8 cellular contexts compared by ENCODE assay signal in genomic region chr3:42247576-42248027, GRCh38. TPM values are rescaled to one million over a fixed set of nuclear protein-coding genes. Genes with fewer than 3 reads are reported as not detected.
DNase-seq lines count a peak whose midpoint lies in the region; ATAC-seq and TF ChIP-seq lines count a peak whose summit lies in the region.

No MANE protein-coding gene starts in this region.

- H3K4me3 ChIP-seq in AG10803 (ENCODE audit: low read length) (no peak overlapping the region), heart left ventricle (no peak overlapping the region), sigmoid colon (no peak overlapping the region)

- H3K4me3 Mint-ChIP-seq in activated naive CD4-positive, alpha-beta T cell treated with anti-CD3 and anti-CD28 coated beads, Interleukin-2, amount 50 U/mL, for 24 hours: peak overlapping the region; percentile 5

- 10 to 14% (median 11%) methylated on average over 9 of the region's 9 CpGs for WGBS in heart left ventricle, 4 donors
- WGBS in sigmoid colon, 2 donors: 9 to 12% methylated on average over 9 of the region's 9 CpGs

- intact Hi-C loops in heart left ventricle (cut with DNase I) (loop anchor here (1.0 to 5.0 kb wide), 8 partner anchors 195 to 300 kb away; no protein-coding TSS in a partner anchor), sigmoid colon (cut with DNase I) (loop anchor here (2.0 kb wide), 1 partner anchor 195 kb away; no protein-coding TSS in a partner anchor)

- ATAC-seq in GM18909 (IDR thresholded peaks at IDR 0.05; ENCODE audit: poor library complexity, unreplicated experiment) (peak; percentile 78), SK-N-SH treated with all-trans-retinoic acid at 6 μM for 48 hours (peak; percentile 91), heart left ventricle (peak in 3 of 4 donors; percentile 45 to 58 (median 47)), GM18520 (IDR thresholded peaks at IDR 0.05; ENCODE audit: unreplicated experiment) (no peak)

- no peaks in the 10 kb centered on the region for H3K9me3 ChIP-seq in heart left ventricle
- no peaks in the 10 kb centered on the region for H3K9me3 ChIP-seq in sigmoid colon

- peak; percentile 54 for DNase-seq in AG10803 (ENCODE audit: low read depth)
- peak; percentile 75 for DNase-seq in KG1 (lab: John Stamatoyannopoulos, UW)
- peak in 1 of 5 donors; percentile 41 for DNase-seq in heart left ventricle
- DNase-seq in sigmoid colon: no peak

- H3K4me1 ChIP-seq in heart left ventricle: no peaks in the 10 kb centered on the region
- H3K4me1 ChIP-seq in sigmoid colon: no peaks in the 10 kb centered on the region

- H3K27me3 ChIP-seq in heart left ventricle (peaks cover 0 to 8% (median 3%) of the 10 kb centered on the region in 9 donors), sigmoid colon (no peaks in the 10 kb centered on the region)

- peaks cover 13% of the 10 kb centered on the region for H3K4me1 Mint-ChIP-seq in activated naive CD4-positive, alpha-beta T cell treated with anti-CD3 and anti-CD28 coated beads, Interleukin-2, amount 50 U/mL, for 24 hours

- H3K27me3 Mint-ChIP-seq in activated naive CD4-positive, alpha-beta T cell treated with anti-CD3 and anti-CD28 coated beads, Interleukin-2, amount 50 U/mL, for 24 hours: no peaks in the 10 kb centered on the region

- no peak overlapping the region for H3K27ac Mint-ChIP-seq in activated naive CD4-positive, alpha-beta T cell treated with anti-CD3 and anti-CD28 coated beads, Interleukin-2, amount 50 U/mL, for 24 hours

- TF ChIP-seq POLR2A in heart left ventricle (IDR thresholded peaks at IDR 0.05) (no peak), sigmoid colon (IDR thresholded peaks at IDR 0.05) (no peak)

- no peaks in the 10 kb centered on the region for H3K36me3 Mint-ChIP-seq in activated naive CD4-positive, alpha-beta T cell treated with anti-CD3 and anti-CD28 coated beads, Interleukin-2, amount 50 U/mL, for 24 hours

- no peaks in the 10 kb centered on the region for H3K9me3 Mint-ChIP-seq in activated naive CD4-positive, alpha-beta T cell treated with anti-CD3 and anti-CD28 coated beads, Interleukin-2, amount 50 U/mL, for 24 hours

- TF ChIP-seq CTCF in AG10803 (conservative IDR thresholded peaks at IDR 0.05; ENCODE audit: low read length): peak; percentile 75
- TF ChIP-seq CTCF in heart left ventricle (IDR thresholded peaks at IDR 0.05): peak; percentile 62 to 81 (median 70)
- TF ChIP-seq CTCF in sigmoid colon (IDR thresholded peaks at IDR 0.05): peak in 3 of 4 experiments; percentile 41 to 58 (median 58)

- H3K27ac ChIP-seq in heart left ventricle (no peak overlapping the region), sigmoid colon (no peak overlapping the region)

- H3K36me3 ChIP-seq in heart left ventricle: no peaks in the 10 kb centered on the region
- H3K36me3 ChIP-seq in sigmoid colon: no peaks in the 10 kb centered on the region

- TF ChIP-seq EP300 in sigmoid colon (IDR thresholded peaks at IDR 0.05): no peak

TF ChIP-seq in SK-N-SH treated with all-trans-retinoic acid at 6 μM for 48 hours, 23 proteins besides CTCF, POLR2A, EP300 and RAD21:
- TF ChIP-seq CREB5 (CRISPR knock-in tag; IDR thresholded peaks at IDR 0.05; ENCODE audit: low read depth): no peak
- no peak for TF ChIP-seq SNAI2 (CRISPR knock-in tag; IDR thresholded peaks at IDR 0.05)
- TF ChIP-seq POU6F1 (CRISPR knock-in tag; IDR thresholded peaks at IDR 0.05; ENCODE audit: borderline replicate concordance, low read depth): no peak
- no peak for TF ChIP-seq RARB (CRISPR knock-in tag; IDR thresholded peaks at IDR 0.05)
- no peak for TF ChIP-seq ARNTL (CRISPR knock-in tag; IDR thresholded peaks at IDR 0.05; ENCODE audit: borderline replicate concordance, low read depth)
- no peak for TF ChIP-seq TOX (CRISPR knock-in tag; IDR thresholded peaks at IDR 0.05; ENCODE audit: borderline replicate concordance)
- no peak for TF ChIP-seq ZNF70 (CRISPR knock-in tag; IDR thresholded peaks at IDR 0.05)
- TF ChIP-seq ESRRG (CRISPR knock-in tag; IDR thresholded peaks at IDR 0.05): no peak
- TF ChIP-seq PPARA (CRISPR knock-in tag; IDR thresholded peaks at IDR 0.05; ENCODE audit: borderline replicate concordance): no peak

RNA-seq across cellular contexts. Expression of gene CCK, which starts 18.4 kb away (rescaled TPM):
- total RNA-seq in heart left ventricle (not detected), sigmoid colon (10 to 100 TPM in 2 of 4 donors, 1 to 10 TPM in 2; 6.9 to 12.5 (median 8.8) TPM)
- polyA plus RNA-seq in heart left ventricle (not detected), sigmoid colon (under 1 TPM in 1 of 3 donors, not detected in 2; 0.20 TPM)

Comparison
In these comparisons a context has a peak if more than half of its experiments do, and no peak if none do; other contexts are left out.
1. RNA of gene CCK, which starts 18.4 kb away (total RNA-seq): 6.9 to 12.5 TPM in sigmoid colon; not detected in heart left ventricle; every median in the first group is over 4 times any median in the second.
2. Peak in every context shown above with its lines, with median percentiles within 50 percentile points of each other: CTCF ChIP-seq.